In genomic region chr14:103739793-103740501, GRCh38 we compare ENCODE assay signal across 14 cellular contexts.
"Had no signal": no experiment of that assay in that cellular context is flagged by ENCODE, and none has a peak within 500 bp of the region (broad histone marks: within the 10 kb centered on the region; RNA-seq: fewer than 3 reads in every experiment).

No MANE protein-coding gene starts in this region.

- DNase-seq: activated B cell treated with CpG ODN at 0.5 μM for 24 hours; activated CD4-positive, alpha-beta T cell treated with anti-CD3 and anti-CD28 coated beads, Interleukin-2, amount 10 ng/mL, durations not matched to agents 7 days and 5 days; brain microvascular endothelial cell; effector memory CD4-positive, alpha-beta T cell; hippocampal formation; mucosa of descending colon; naive thymus-derived CD8-positive, alpha-beta T cell; stimulated activated CD4-positive, alpha-beta T cell treated with anti-CD3 and anti-CD28 coated beads, Interleukin-2, amount 100 ng/mL, for 48 hours; stimulated activated naive CD4-positive, alpha-beta T cell treated with Interleukin-2 at 50 U/mL for 16 hours had no signal

- H3K9me3 ChIP-seq: mucosa of descending colon, psoas muscle, upper lobe of left lung had no signal

- H3K36me3 ChIP-seq: brain microvascular endothelial cell had no signal

- H3K4me1 ChIP-seq: psoas muscle had no signal

- H3K4me1 Mint-ChIP-seq: activated B cell treated with CpG ODN at 0.5 μM for 24 hours; activated CD4-positive, alpha-beta T cell treated with anti-CD3 and anti-CD28 coated beads, Interleukin-2, amount 10 ng/mL, durations not matched to agents 7 days and 5 days; naive thymus-derived CD8-positive, alpha-beta T cell had no signal

- H3K27ac Mint-ChIP-seq: activated B cell treated with CpG ODN at 0.5 μM for 24 hours; activated naive CD8-positive, alpha-beta T cell; T-helper 1 cell treated with Interleukin-12 subunit alpha and Interleukin-12 subunit beta and Interleukin-4 antibody, amounts not matched to agents 30 μg/mL and 1 μg/mL, for 36 hours had no signal

- H3K4me3 ChIP-seq: lung, mucosa of descending colon, psoas muscle, upper lobe of left lung had no signal

- H3K27me3 Mint-ChIP-seq: activated B cell treated with CpG ODN at 0.5 μM for 24 hours; activated CD4-positive, alpha-beta T cell treated with anti-CD3 and anti-CD28 coated beads, Interleukin-2, amount 10 ng/mL, durations not matched to agents 7 days and 5 days; activated naive CD8-positive, alpha-beta T cell; naive thymus-derived CD8-positive, alpha-beta T cell had no signal

- H3K4me3 Mint-ChIP-seq: activated B cell treated with CpG ODN at 0.5 μM for 24 hours; activated CD4-positive, alpha-beta T cell treated with anti-CD3 and anti-CD28 coated beads, Interleukin-2, amount 10 ng/mL, durations not matched to agents 7 days and 5 days; activated naive CD8-positive, alpha-beta T cell; naive thymus-derived CD8-positive, alpha-beta T cell; T-helper 1 cell treated with Interleukin-12 subunit alpha and Interleukin-12 subunit beta and Interleukin-4 antibody, amounts not matched to agents 30 μg/mL and 1 μg/mL, for 36 hours had no signal

- H3K36me3 Mint-ChIP-seq: activated naive CD8-positive, alpha-beta T cell had no signal

- H3K27me3 ChIP-seq: brain microvascular endothelial cell, upper lobe of left lung had no signal

- H3K27ac ChIP-seq: brain microvascular endothelial cell, psoas muscle, upper lobe of left lung had no signal

- H3K9me3 Mint-ChIP-seq: activated B cell treated with CpG ODN at 0.5 μM for 24 hours; activated CD4-positive, alpha-beta T cell treated with anti-CD3 and anti-CD28 coated beads, Interleukin-2, amount 10 ng/mL, durations not matched to agents 7 days and 5 days; naive thymus-derived CD8-positive, alpha-beta T cell; T-helper 1 cell treated with Interleukin-12 subunit alpha and Interleukin-12 subunit beta and Interleukin-4 antibody, amounts not matched to agents 30 μg/mL and 1 μg/mL, for 36 hours had no signal
